In genomic region chr21:26845750-26846035, GRCh38 we compare ENCODE assay signal across 8 cellular contexts. TPM values are rescaled to one million over a fixed set of nuclear protein-coding genes. Genes with fewer than 3 reads are reported as not detected.
DNase-seq lines count a peak whose midpoint lies in the region; ATAC-seq and TF ChIP-seq lines count a peak whose summit lies in the region.

No MANE protein-coding gene starts in this region.

- H3K4me3 ChIP-seq in retinal pigment epithelial cell (ENCODE audit: low read length) = peak overlapping the region; percentile 74

- H3K4me1 Mint-ChIP-seq in activated CD4-positive, alpha-beta memory T cell treated with anti-CD3 and anti-CD28 coated beads for 36 hours (ENCODE audit: low read depth) = peaks cover 27% of the 10 kb centered on the region
- H3K4me1 Mint-ChIP-seq in glutamatergic neuron (ENCODE audit: low read depth, unreplicated experiment) = peaks cover 3% of the 10 kb centered on the region

- DNase-seq in activated CD4-positive, alpha-beta memory T cell treated with anti-CD3 and anti-CD28 coated beads for 36 hours = no peak
- DNase-seq in glutamatergic neuron (no peak), retinal pigment epithelial cell (ENCODE audit: low read depth) (no peak), NOMO-1 treated with dmso at 0.1 percent for 144 hours (lab: John Stamatoyannopoulos, UW; ENCODE audit: unreplicated experiment) (no peak), cortex of kidney (lab: John Stamatoyannopoulos, UW) (no peak)

- CTCF ChIA-PET in activated CD4-positive, alpha-beta memory T cell treated with anti-CD3 and anti-CD28 coated beads for 36 hours (lab: Charles Lee) = no interaction called here

- no peaks in the 10 kb centered on the region for H3K9me3 Mint-ChIP-seq in activated CD4-positive, alpha-beta memory T cell treated with anti-CD3 and anti-CD28 coated beads for 36 hours
- H3K9me3 Mint-ChIP-seq in glutamatergic neuron (ENCODE audit: unreplicated experiment) = peaks cover 6% of the 10 kb centered on the region

- no peaks in the 10 kb centered on the region for H3K36me3 Mint-ChIP-seq in activated CD4-positive, alpha-beta memory T cell treated with anti-CD3 and anti-CD28 coated beads for 36 hours
- H3K36me3 Mint-ChIP-seq in glutamatergic neuron (ENCODE audit: unreplicated experiment) = no peaks in the 10 kb centered on the region

- peaks cover 3% of the 10 kb centered on the region; the same call in 1 of the 2 replicates for H3K4me1 ChIP-seq in ES-I3 (ENCODE audit: insufficient read depth, low read length)

- ATAC-seq in HG03108 (IDR thresholded peaks at IDR 0.05; ENCODE audit: unreplicated experiment) (no peak), HG02981 (IDR thresholded peaks at IDR 0.05; ENCODE audit: unreplicated experiment) (no peak)

- TF ChIP-seq CTCF in glutamatergic neuron (IDR thresholded peaks at IDR 0.05; ENCODE audit: partially characterized antibody, unreplicated experiment) (no peak), retinal pigment epithelial cell (conservative IDR thresholded peaks at IDR 0.05; ENCODE audit: low read depth, low read length) (no peak)

- intact Hi-C loops in activated CD4-positive, alpha-beta memory T cell treated with anti-CD3 and anti-CD28 coated beads for 36 hours (cut with micrococcal nuclease) = loop anchor here (5.0 to 10.0 kb wide), 3 partner anchors 717 to 1669 kb away; no protein-coding TSS in a partner anchor

- peak overlapping the region; percentile 94 for H3K9ac ChIP-seq in ES-I3 (ENCODE audit: low read depth, low read length)

- POLR2A ChIA-PET in activated CD4-positive, alpha-beta memory T cell treated with anti-CD3 and anti-CD28 coated beads for 36 hours (lab: Charles Lee) = no interaction called here

- peaks cover 56% of the 10 kb centered on the region for H3K27me3 Mint-ChIP-seq in activated CD4-positive, alpha-beta memory T cell treated with anti-CD3 and anti-CD28 coated beads for 36 hours
- peaks cover 19% of the 10 kb centered on the region for H3K27me3 Mint-ChIP-seq in glutamatergic neuron (ENCODE audit: unreplicated experiment)

- H3K4me3 Mint-ChIP-seq in activated CD4-positive, alpha-beta memory T cell treated with anti-CD3 and anti-CD28 coated beads for 36 hours = peak overlapping the region; percentile 58
- peak overlapping the region; percentile 92 for H3K4me3 Mint-ChIP-seq in glutamatergic neuron (ENCODE audit: unreplicated experiment)

- H3K9me3 ChIP-seq in ES-I3 (ENCODE audit: control insufficient read depth, insufficient read depth, low read length) = no peaks in the 10 kb centered on the region

- H3K36me3 ChIP-seq in ES-I3 (ENCODE audit: insufficient read depth, low read length) = peaks cover 4% of the 10 kb centered on the region; the same call in 1 of the 2 replicates

- H3K27ac Mint-ChIP-seq in activated CD4-positive, alpha-beta memory T cell treated with anti-CD3 and anti-CD28 coated beads for 36 hours = no peak overlapping the region
- peak overlapping the region; percentile 59 for H3K27ac Mint-ChIP-seq in glutamatergic neuron (ENCODE audit: unreplicated experiment)

RNA-seq across cellular contexts. Expression of gene ADAMTS1, which starts 0.5 kb away (rescaled TPM):
- total RNA-seq in activated CD4-positive, alpha-beta memory T cell treated with anti-CD3 and anti-CD28 coated beads for 36 hours = not detected
- 1.1 TPM for total RNA-seq in glutamatergic neuron (ENCODE audit: unreplicated experiment)
